ENCODE assay signal across 11 cellular contexts in the genomic region with DNA sequence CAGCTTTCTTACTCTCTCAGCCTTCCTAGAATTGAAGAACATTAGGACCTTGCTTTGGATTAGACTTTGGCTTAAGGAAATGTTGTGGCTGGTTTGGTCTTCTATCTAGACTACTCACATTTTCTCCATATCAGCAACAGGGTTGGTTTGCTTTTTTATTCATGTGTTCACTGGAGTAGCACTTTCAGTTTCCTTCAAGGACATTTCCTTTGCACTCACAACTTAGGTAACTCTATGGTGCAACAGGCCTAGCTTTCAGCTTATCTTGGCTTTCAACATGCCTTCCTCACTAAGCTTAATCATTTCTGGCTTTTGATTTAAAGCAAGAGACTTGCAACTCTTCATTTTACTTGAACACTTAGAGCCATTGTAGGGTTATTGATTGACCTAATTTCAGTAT.
DNase-seq lines count a peak whose midpoint lies in the region; ATAC-seq and TF ChIP-seq lines count a peak whose summit lies in the region.
"Had no signal": no experiment of that assay in that cellular context is flagged by ENCODE, and none has a peak within 500 bp of the region (broad histone marks: within the 10 kb centered on the region; RNA-seq: fewer than 3 reads in every experiment).

No MANE protein-coding gene starts in this region.

- no peak overlapping the region for H3K9ac ChIP-seq in H9 (ENCODE audit: extremely low read depth, insufficient read length, low read length)

- H2BK5ac ChIP-seq in H9 (ENCODE audit: insufficient read length, low read length): no peak overlapping the region

- H3K14ac ChIP-seq in H9 (ENCODE audit: insufficient read depth, low read length): no peak overlapping the region

- H3K4ac ChIP-seq in H9 (ENCODE audit: low read depth, low read length): no peak overlapping the region

- H3K27me3 ChIP-seq in lower lobe of right lung (ENCODE audit: low read depth) (no peaks in the 10 kb centered on the region), H9 (ENCODE audit: insufficient read depth, low read length) (no peaks in the 10 kb centered on the region), gastrocnemius medialis (no peaks in the 10 kb centered on the region)
- H3K27me3 ChIP-seq: cardiac muscle cell had no signal

- in situ Hi-C loops in gastrocnemius medialis (cut with MboI; ENCODE audit: low sequenced_read_pairs in 4 of 4): no loop called here

- no peaks in the 10 kb centered on the region for H3K27me3 Mint-ChIP-seq in H9 (ENCODE audit: low read depth)

- H3K9me3 ChIP-seq in lower lobe of right lung (no peaks in the 10 kb centered on the region), H9 (ENCODE audit: control insufficient read depth, low read depth, low read length) (no peaks in the 10 kb centered on the region), gastrocnemius medialis (no peaks in the 10 kb centered on the region)

- no peak overlapping the region for H4K8ac ChIP-seq in H9 (replicated peaks; ENCODE audit: insufficient read length, low read depth, low read length)

- no peak overlapping the region for H2AK5ac ChIP-seq in H9 (ENCODE audit: insufficient read length, low read length)

- H3K79me1 ChIP-seq in H9 (ENCODE audit: insufficient read depth, low read depth, low read length, poor library complexity, severe bottlenecking): no peaks in the 10 kb centered on the region

- H2BK120ac ChIP-seq in H9 (ENCODE audit: low read depth, low read length, poor library complexity, severe bottlenecking): no peak overlapping the region

- H2BK15ac ChIP-seq in H9 (ENCODE audit: low read depth, low read length): no peak overlapping the region

- no peak overlapping the region for H3K18ac ChIP-seq in H9 (ENCODE audit: insufficient read length, low read depth, low read length)

- no peaks in the 10 kb centered on the region for H3K79me2 ChIP-seq in H9 (ENCODE audit: insufficient read depth, low read length)

- ATAC-seq in GM19023 (IDR thresholded peaks at IDR 0.05; ENCODE audit: unreplicated experiment) (peak; percentile 60), HG02610 (IDR thresholded peaks at IDR 0.05; ENCODE audit: unreplicated experiment) (peak; percentile 89), HG03558 (IDR thresholded peaks at IDR 0.05; ENCODE audit: extremely low read depth, unreplicated experiment) (peak; percentile 55), lower lobe of right lung (peak; percentile 71 to 77), gastrocnemius medialis (no peak)

- DNase-seq in lower lobe of right lung: no peak
- DNase-seq in posterior cingulate gyrus: no peak
- DNase-seq in NCI-H2029 (lab: John Stamatoyannopoulos, UW): no peak
- no peak for DNase-seq in H9
- no peak for DNase-seq in gastrocnemius medialis

- no peak for TF ChIP-seq CTCF in lower lobe of right lung (IDR thresholded peaks at IDR 0.05)
- TF ChIP-seq CTCF in H9 (conservative IDR thresholded peaks at IDR 0.05): no peak
- no peak for TF ChIP-seq CTCF in gastrocnemius medialis (IDR thresholded peaks at IDR 0.05 in 4 of 5, conservative IDR thresholded peaks at IDR 0.05 in 1 of 5)

- peaks cover 0 to 1% (median 0%) of the 10 kb centered on the region in 3 experiments; a peak in 1 of 7 replicates for H3K36me3 Mint-ChIP-seq in H9 (ENCODE audit: insufficient read depth in 1 of 3, low read depth in 3 of 3)

- no peaks in the 10 kb centered on the region for H3K4me1 ChIP-seq in lower lobe of right lung
- no peaks in the 10 kb centered on the region for H3K4me1 ChIP-seq in H9 (ENCODE audit: insufficient read depth, low read length)
- H3K4me1 ChIP-seq in gastrocnemius medialis: peaks cover 0 to 6% of the 10 kb centered on the region in 2 donors

- H2AFZ ChIP-seq in H9 (ENCODE audit: low read length): no peak overlapping the region

- H2BK12ac ChIP-seq in H9 (ENCODE audit: insufficient read length, low read depth, low read length): no peak overlapping the region

- peaks cover 4 to 5% of the 10 kb centered on the region in 2 experiments; a peak in 3 of 5 replicates for H3K9me3 Mint-ChIP-seq in H9
- H3K9me3 Mint-ChIP-seq: activated T-helper 1 cell treated with anti-CD3 and anti-CD28 coated beads, Interleukin-12 subunit alpha, Interleukin-12 subunit beta, Interleukin-2, Interleukin-4 antibody, amounts not matched to agents 30 ng/mL and 10 ng/mL and 1 ng/mL, durations not matched to agents 14 hours and 24 hours and 36 hours had no signal

- TF ChIP-seq POLR2A in gastrocnemius medialis (IDR thresholded peaks at IDR 0.05): no peak

- H3K36me3 ChIP-seq in lower lobe of right lung: no peaks in the 10 kb centered on the region
- no peaks in the 10 kb centered on the region for H3K36me3 ChIP-seq in gastrocnemius medialis
- H3K36me3 ChIP-seq: cardiac muscle cell had no signal

- no peak overlapping the region for H3K23ac ChIP-seq in H9 (ENCODE audit: insufficient read length, low read depth, low read length)

- H4K20me1 ChIP-seq in H9 (ENCODE audit: control insufficient read depth, insufficient read depth, insufficient read length): no peaks in the 10 kb centered on the region

- H3K27ac ChIP-seq in lower lobe of right lung (no peak overlapping the region), H9 (ENCODE audit: insufficient read length, low read depth, low read length) (no peak overlapping the region), gastrocnemius medialis (no peak overlapping the region)
- H3K27ac ChIP-seq: cardiac muscle cell had no signal

- H3K4me3 ChIP-seq in lower lobe of right lung (no peak overlapping the region), gastrocnemius medialis (no peak overlapping the region)
- H3K4me3 ChIP-seq: cardiac muscle cell had no signal

- intact Hi-C loops in lower lobe of right lung (cut with DNase I) (no loop called here), posterior cingulate gyrus (cut with DNase I) (no loop called here), gastrocnemius medialis (cut with DNase I; ENCODE audit: low total_unique reads) (no loop called here)

- H3K56ac ChIP-seq in H9 (ENCODE audit: insufficient read length, low read depth, low read length): no peak overlapping the region

- no peaks in the 10 kb centered on the region for H3K4me1 Mint-ChIP-seq in H9
- H3K4me1 Mint-ChIP-seq: IgD-negative memory B cell had no signal

- H2BK20ac ChIP-seq in H9 (ENCODE audit: low read depth, low read length, poor library complexity, severe bottlenecking): no peak overlapping the region

- H4K5ac ChIP-seq in H9 (ENCODE audit: insufficient read length, low read depth, low read length): no peak overlapping the region

- H3K4me3 Mint-ChIP-seq in H9: no peak overlapping the region
- H3K4me3 Mint-ChIP-seq: activated T-helper 1 cell treated with anti-CD3 and anti-CD28 coated beads, Interleukin-12 subunit alpha, Interleukin-12 subunit beta, Interleukin-2, Interleukin-4 antibody, amounts not matched to agents 30 ng/mL and 10 ng/mL and 1 ng/mL, durations not matched to agents 14 hours and 24 hours and 36 hours had no signal

- no peak overlapping the region for H3K4me2 ChIP-seq in H9 (ENCODE audit: insufficient read depth, insufficient read length, low read length)

- H3K23me2 ChIP-seq in H9 (ENCODE audit: insufficient read length, low read depth, low read length, poor library complexity, severe bottlenecking): no peaks in the 10 kb centered on the region

- H3K27ac Mint-ChIP-seq in H9: no peak overlapping the region
- H3K27ac Mint-ChIP-seq: activated T-helper 1 cell treated with anti-CD3 and anti-CD28 coated beads, Interleukin-12 subunit alpha, Interleukin-12 subunit beta, Interleukin-2, Interleukin-4 antibody, amounts not matched to agents 30 ng/mL and 10 ng/mL and 1 ng/mL, durations not matched to agents 14 hours and 24 hours and 36 hours had no signal

- no peak overlapping the region for H4K91ac ChIP-seq in H9 (ENCODE audit: insufficient read length, low read depth, low read length)

- H3T11ph ChIP-seq in H9 (ENCODE audit: low read length): no peak overlapping the region

Comparison
In these comparisons a context has a peak if more than half of its experiments do, and no peak if none do; other contexts are left out.
1. ATAC-seq: peak in GM19023 (single experiment), HG02610 (single experiment), HG03558 (single experiment) and lower lobe of right lung (2 of 2); none in gastrocnemius medialis (0 of 2).